24 cellular contexts compared by ENCODE assay signal in the genomic region with DNA sequence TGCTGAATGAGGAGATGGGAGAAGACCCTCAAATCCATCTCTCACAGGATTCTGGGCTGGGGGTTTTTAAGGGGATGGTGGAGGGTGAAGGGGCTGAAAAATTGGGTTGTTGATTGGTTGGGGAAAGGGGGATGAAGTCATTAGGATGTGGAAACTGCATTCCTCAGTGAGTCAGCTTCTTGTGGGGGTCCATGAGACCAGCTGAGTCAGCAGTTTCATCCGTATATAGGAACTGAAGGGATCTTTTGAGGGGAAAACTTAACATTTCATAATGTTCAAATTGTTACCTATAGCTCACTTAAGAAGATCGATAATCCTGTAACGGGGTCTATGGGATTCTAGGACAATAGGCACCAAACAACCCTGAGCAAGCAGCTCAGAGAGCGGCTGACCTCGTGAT.
DNase-seq lines count a peak whose midpoint lies in the region; ATAC-seq, FAIRE-seq and TF ChIP-seq lines count a peak whose summit lies in the region.
"Had no signal": no experiment of that assay in that cellular context is flagged by ENCODE, and none has a peak within 500 bp of the region (broad histone marks: within the 10 kb centered on the region; RNA-seq: fewer than 3 reads in every experiment).

No MANE protein-coding gene starts in this region.

- TF ChIP-seq POLR2A in A549 (IDR thresholded peaks at IDR 0.05; ENCODE audit: low read length): no peak
- no peak for TF ChIP-seq POLR2A in IMR-90 (IDR thresholded peaks at IDR 0.05; ENCODE audit: low read depth, low read length)
- TF ChIP-seq POLR2A in H1 (IDR thresholded peaks at IDR 0.05; ENCODE audit: control extremely low read depth in 1 of 2, low read depth in 2 of 2, low read length in 2 of 2): no peak

- in situ Hi-C loops in IMR-90 (cut with MboI; ENCODE audit: low sequenced_read_pairs): no loop called here

- H2BK12ac ChIP-seq in H1 (ENCODE audit: low read depth, low read length): no peak overlapping the region

- H2BK15ac ChIP-seq in IMR-90 (ENCODE audit: low read depth, low read length): no peak overlapping the region
- H2BK15ac ChIP-seq in H1 (ENCODE audit: low read length): no peak overlapping the region

- no peaks in the 10 kb centered on the region for H3K27me3 ChIP-seq in IMR-90 (ENCODE audit: control insufficient read depth, insufficient read depth, low read length)
- no peaks in the 10 kb centered on the region for H3K27me3 ChIP-seq in H1 (replicated peaks in 1 of 4; ENCODE audit: control insufficient read depth in 3 of 4, extremely low read depth in 1 of 4, insufficient read depth in 3 of 4, low read length in 3 of 4)
- H3K27me3 ChIP-seq in right cardiac atrium (ENCODE audit: control insufficient read depth, insufficient read depth): no peaks in the 10 kb centered on the region
- H3K27me3 ChIP-seq: BLaER1 treated with 17β-estradiol and CSF1 and Interleukin-3, amounts not matched to agents 10 nM and 100 nM had no signal

- H3K4me2 ChIP-seq in A549 (no peak overlapping the region), IMR-90 (ENCODE audit: low read depth, low read length) (no peak overlapping the region), H1 (ENCODE audit: insufficient read depth in 1 of 2, low read depth in 2 of 2, low read length in 2 of 2) (no peak overlapping the region)
- H3K4me2 ChIP-seq: BLaER1 treated with 17β-estradiol and CSF1 and Interleukin-3, amounts not matched to agents 10 nM and 100 nM had no signal

- WGBS in A549 (ENCODE audit: missing lambda C conversion rate): 9% methylated on average over 5 of the region's 5 CpGs
- WGBS in IMR-90 (ENCODE audit: extremely low coverage in 2 of 2, insufficient read length in 1 of 2), 2 experiments: no CpG with 5 or more reads among the region's 5 CpGs
- WGBS in H1 (ENCODE audit: extremely low coverage in 1 of 2, insufficient coverage in 1 of 2, insufficient read length in 1 of 2, insufficient replicate concordance in 2 of 2, low coverage in 1 of 2, low lambda C conversion rate in 2 of 2, missing lambda C conversion rate in 1 of 2), 2 experiments: 96% methylated on average over 5 of the region's 5 CpGs; no CpG with 5 or more reads in 1 of the 2 experiments
- WGBS in right cardiac atrium: 82% methylated on average over 5 of the region's 5 CpGs

- TF ChIP-seq RAD21 in A549 (conservative IDR thresholded peaks at IDR 0.05 in 1 of 2, IDR thresholded peaks at IDR 0.05 in 1 of 2) (no peak), IMR-90 (IDR thresholded peaks at IDR 0.05; ENCODE audit: low read length) (no peak), H1 (IDR thresholded peaks at IDR 0.05 in 1 of 2, conservative IDR thresholded peaks at IDR 0.05 in 1 of 2; ENCODE audit: low read depth in 2 of 2, low read length in 2 of 2) (no peak)

- H3K4me3 ChIP-seq in A549 (no peak overlapping the region), IMR-90 (ENCODE audit: insufficient read depth, low read depth, low read length) (no peak overlapping the region), H1 (ENCODE audit: extremely low read depth in 1 of 4, insufficient read depth in 2 of 4, low read depth in 3 of 4, low read length in 4 of 4) (no peak overlapping the region), right cardiac atrium (ENCODE audit: low read length) (no peak overlapping the region)
- H3K4me3 ChIP-seq: BLaER1 treated with 17β-estradiol and CSF1 and Interleukin-3, amounts not matched to agents 10 nM and 100 nM had no signal

- TF ChIP-seq EP300 in A549 (IDR thresholded peaks at IDR 0.05) (no peak), H1 (IDR thresholded peaks at IDR 0.05; ENCODE audit: borderline replicate concordance in 1 of 2, low read depth in 2 of 2, low read length in 2 of 2) (no peak)

- dilution Hi-C loops in IMR-90 (cut with HindIII; ENCODE audit: low sequenced_read_pairs, unreplicated experiment): no loop called here

- H3K56ac ChIP-seq in IMR-90 (ENCODE audit: extremely low read depth, insufficient read depth, low read length) (no peak overlapping the region), H1 (replicated peaks; ENCODE audit: insufficient read length, low read depth, low read length) (no peak overlapping the region)

- no TSS peak for BruUV-seq in IMR-90 (replicated peaks; lab: Mats Ljungman, UMichigan)

- intact Hi-C loops in IMR-90 (cut with micrococcal nuclease): no loop called here
- intact Hi-C loops in right cardiac atrium (cut with DNase I): no loop called here

- TF ChIP-seq CTCF in A549 (IDR thresholded peaks at IDR 0.05) (no peak), IMR-90 (conservative IDR thresholded peaks at IDR 0.05; ENCODE audit: low read depth, low read length) (no peak), H1 (IDR thresholded peaks at IDR 0.05; ENCODE audit: control extremely low read depth in 1 of 3, insufficient read depth in 1 of 3, low read depth in 1 of 3, low read length in 3 of 3) (no peak)

- H3K36me3 ChIP-seq in IMR-90 (ENCODE audit: control insufficient read depth, insufficient read depth, low read length) (no peaks in the 10 kb centered on the region), H1 (ENCODE audit: control insufficient read depth in 2 of 4, insufficient read depth in 4 of 4, low read length in 3 of 4) (no peaks in the 10 kb centered on the region)
- H3K36me3 ChIP-seq: BLaER1 treated with 17β-estradiol and CSF1 and Interleukin-3, amounts not matched to agents 10 nM and 100 nM had no signal

- H3K9me3 ChIP-seq in A549: no peaks in the 10 kb centered on the region
- H3K9me3 ChIP-seq in IMR-90 (ENCODE audit: control insufficient read depth, insufficient read depth, low read length): no peaks in the 10 kb centered on the region
- no peaks in the 10 kb centered on the region for H3K9me3 ChIP-seq in H1 (ENCODE audit: insufficient read depth in 2 of 2, low read depth in 1 of 2, low read length in 1 of 2)
- no peaks in the 10 kb centered on the region for H3K9me3 ChIP-seq in right cardiac atrium (ENCODE audit: control insufficient read depth, low read length)
- H3K9me3 ChIP-seq: BLaER1 treated with 17β-estradiol and CSF1 and Interleukin-3, amounts not matched to agents 10 nM and 100 nM; Caco-2 had no signal

- POLR2A ChIA-PET in A549 (lab: Yijun Ruan, JAX): no interaction called here
- POLR2A ChIA-PET in IMR-90 (lab: Charles Lee; ENCODE audit: unreplicated experiment): no interaction called here
- POLR2A ChIA-PET in H1 (lab: Charles Lee; ENCODE audit: partially characterized antibody): no interaction called here

- H3K14ac ChIP-seq in IMR-90 (replicated peaks; ENCODE audit: low read depth, low read length) (no peak overlapping the region), H1 (ENCODE audit: insufficient read length) (no peak overlapping the region)

- H4K8ac ChIP-seq in IMR-90 (ENCODE audit: low read depth in 2 of 2, low read length in 2 of 2) (no peak overlapping the region), H1 (ENCODE audit: extremely low read depth, insufficient read depth, low read length) (no peak overlapping the region)

- H2BK120ac ChIP-seq in IMR-90 (ENCODE audit: low read depth, low read length) (no peak overlapping the region), H1 (replicated peaks; ENCODE audit: low read depth, low read length) (no peak overlapping the region)

- H3K9ac ChIP-seq in IMR-90 (ENCODE audit: low read depth, low read length) (no peak overlapping the region), H1 (replicated peaks in 1 of 4; ENCODE audit: extremely low read depth in 1 of 4, low read depth in 3 of 4, low read length in 3 of 4) (no peak overlapping the region)
- H3K9ac ChIP-seq: BLaER1 treated with 17β-estradiol and CSF1 and Interleukin-3, amounts not matched to agents 10 nM and 100 nM had no signal

- H2BK20ac ChIP-seq in IMR-90 (ENCODE audit: low read depth, low read length): no peak overlapping the region
- H2BK20ac ChIP-seq in H1 (ENCODE audit: low read length): no peak overlapping the region

- no peak for ATAC-seq in A549
- no peak for ATAC-seq in IMR-90 (ENCODE audit: low read depth)
- ATAC-seq in right cardiac atrium: no peak
- ATAC-seq in GM21825 (IDR thresholded peaks at IDR 0.05; ENCODE audit: unreplicated experiment): no peak
- ATAC-seq: CD8-positive, alpha-beta T cell had no signal

- CTCF ChIA-PET in A549 (lab: Yijun Ruan, JAX) (interaction anchor here (1.0 kb wide), 1 partner anchor 18 kb away, joined by 3 read pairs; no protein-coding TSS in a partner anchor), IMR-90 (lab: Yijun Ruan, JAX) (no interaction called here), H1 (lab: Charles Lee; ENCODE audit: partially characterized antibody) (interaction anchor here (0.7 to 1.6 kb wide), 4 partner anchors 9 to 166 kb away, joined by 3 to 9 read pairs (median 4); no protein-coding TSS in a partner anchor)

- H2BK5ac ChIP-seq in IMR-90 (ENCODE audit: low read depth, low read length, poor library complexity, severe bottlenecking) (no peak overlapping the region), H1 (ENCODE audit: low read depth, low read length) (no peak overlapping the region)

- no peak overlapping the region for H2AK5ac ChIP-seq in IMR-90 (ENCODE audit: low read depth, low read length)
- no peak overlapping the region for H2AK5ac ChIP-seq in H1 (ENCODE audit: low read depth, low read length)

- no peak overlapping the region for H2AFZ ChIP-seq in IMR-90 (replicated peaks; ENCODE audit: low read length, poor library complexity)
- no peak overlapping the region for H2AFZ ChIP-seq in H1 (ENCODE audit: low read length)

- no peaks in the 10 kb centered on the region for H3K23me2 ChIP-seq in H1 (ENCODE audit: low read depth, low read length)

- no peak for DNase-seq in A549 (ENCODE audit: low read depth in 1 of 2, low spot score in 1 of 2)
- DNase-seq in Daoy (ENCODE audit: low read depth): peak; percentile 6
- no peak for DNase-seq in IMR-90
- no peak for DNase-seq in H1 (ENCODE audit: low read depth in 1 of 2, low spot score in 2 of 2)
- no peak for DNase-seq in NCI-H2227 treated with DMSO at 0.1 percent for 48 hours (lab: John Stamatoyannopoulos, UW)
- DNase-seq in right cardiac atrium: no peak
- DNase-seq in DMS53 treated with DMSO at 0.1 percent for 48 hours (lab: John Stamatoyannopoulos, UW; ENCODE audit: unreplicated experiment): no peak
- DNase-seq: 8988T; AML-193; Caco-2; Calu3; CD4-positive, alpha-beta T cell; CD8-positive, alpha-beta T cell; DMS79; DND-41; GF-D8 had no signal

- H3K4me1 ChIP-seq in A549 (no peaks in the 10 kb centered on the region), IMR-90 (ENCODE audit: control insufficient read depth, insufficient read depth, low read length) (no peaks in the 10 kb centered on the region), H1 (replicated peaks in 1 of 4; ENCODE audit: control insufficient read depth in 3 of 4, insufficient read depth in 4 of 4, low read length in 3 of 4) (no peaks in the 10 kb centered on the region), right cardiac atrium (ENCODE audit: control insufficient read depth, insufficient read depth, low read length) (no peaks in the 10 kb centered on the region)
- H3K4me1 ChIP-seq: Caco-2 had no signal

- FAIRE-seq in A549 (lab: Jason Lieb, UNC) (no peak), H1 (lab: Jason Lieb, UNC) (no peak)
- FAIRE-seq: A204.1, D721Med, G401.6, GM12891, GM19239 had no signal

- no peak overlapping the region for H4K91ac ChIP-seq in IMR-90 (ENCODE audit: insufficient read depth, low read depth, low read length)
- no peak overlapping the region for H4K91ac ChIP-seq in H1 (replicated peaks; ENCODE audit: insufficient read length, low read length)

- H2AK9ac ChIP-seq in IMR-90 (replicated peaks; ENCODE audit: low read depth, low read length, poor library complexity): no peak overlapping the region

- H3K4ac ChIP-seq in IMR-90 (ENCODE audit: low read depth, low read length) (no peak overlapping the region), H1 (replicated peaks; ENCODE audit: insufficient read length, low read depth, low read length) (no peak overlapping the region)

- no peaks in the 10 kb centered on the region for H3K79me2 ChIP-seq in H1 (ENCODE audit: control insufficient read depth in 1 of 2, insufficient read depth in 2 of 2, low read length in 2 of 2)

- no peak overlapping the region for H3K23ac ChIP-seq in IMR-90 (ENCODE audit: low read depth, low read length)
- H3K23ac ChIP-seq in H1 (ENCODE audit: insufficient read length): no peak overlapping the region

- H3K18ac ChIP-seq in IMR-90 (ENCODE audit: low read depth, low read length) (no peak overlapping the region), H1 (ENCODE audit: extremely low read depth, low read length) (no peak overlapping the region)

- no peaks in the 10 kb centered on the region for H3K9me1 ChIP-seq in IMR-90 (ENCODE audit: insufficient read depth, low read length)

- H4K20me1 ChIP-seq in IMR-90 (ENCODE audit: insufficient read depth, low read length) (no peaks in the 10 kb centered on the region), H1 (replicated peaks in 1 of 2; ENCODE audit: control insufficient read depth in 1 of 2, insufficient read depth in 2 of 2, low read length in 2 of 2) (no peaks in the 10 kb centered on the region)
- H4K20me1 ChIP-seq: BLaER1 treated with 17β-estradiol and CSF1 and Interleukin-3, amounts not matched to agents 10 nM and 100 nM had no signal

- H4K5ac ChIP-seq in IMR-90 (ENCODE audit: low read depth, low read length) (no peak overlapping the region), H1 (ENCODE audit: insufficient read length, low read depth, low read length) (no peak overlapping the region)

- H3K27ac ChIP-seq in A549 (no peak overlapping the region), IMR-90 (ENCODE audit: insufficient read depth, low read length) (no peak overlapping the region), H1 (ENCODE audit: low read depth, low read length) (no peak overlapping the region), right cardiac atrium (ENCODE audit: low read length) (no peak overlapping the region)
- H3K27ac ChIP-seq: BLaER1 treated with 17β-estradiol and CSF1 and Interleukin-3, amounts not matched to agents 10 nM and 100 nM; C4-2B had no signal

- no peaks in the 10 kb centered on the region for H3K79me1 ChIP-seq in IMR-90 (ENCODE audit: low read depth in 1 of 2, low read length in 2 of 2)
- no peaks in the 10 kb centered on the region for H3K79me1 ChIP-seq in H1 (ENCODE audit: low read depth, low read length)

Comparison
In these comparisons a context has a peak if more than half of its experiments do, and no peak if none do; other contexts are left out.
1. Of the 18 proteins assayed by ChIP-seq in both H1 and A549: peak only in H1: none; only in A549: none; in both: MAFK; in neither: 17.